ENCODE assay signal across 1 cellular context in genomic region chr19:29587518-29587986, GRCh38.
TF ChIP-seq lines count a peak whose summit lies in the region.

No MANE protein-coding gene starts in this region.

TF ChIP-seq in GM12878, 131 proteins besides CTCF, POLR2A, EP300 and RAD21 (continued from another document):
- no peak for TF ChIP-seq CEBPZ (IDR thresholded peaks at IDR 0.05; ENCODE audit: low read depth, low read length)
- TF ChIP-seq CHD1 (IDR thresholded peaks at IDR 0.05; ENCODE audit: low read depth, low read length) = no peak
- TF ChIP-seq REST (IDR thresholded peaks at IDR 0.05; ENCODE audit: low read depth, low read length) = no peak
- no peak for TF ChIP-seq EED (IDR thresholded peaks at IDR 0.05; ENCODE audit: low read depth)
- TF ChIP-seq ASH2L (IDR thresholded peaks at IDR 0.05; ENCODE audit: borderline replicate concordance, low read depth) = no peak
- TF ChIP-seq TCF12 (IDR thresholded peaks at IDR 0.05; ENCODE audit: low read depth, low read length) = 0 out of 2 replicates have a peak, but pooled peaks have one; percentile 9
- TF ChIP-seq NBN (IDR thresholded peaks at IDR 0.05) = no peak
- no peak for TF ChIP-seq NFXL1 (IDR thresholded peaks at IDR 0.05; ENCODE audit: borderline replicate concordance)
- TF ChIP-seq DPF2 (IDR thresholded peaks at IDR 0.05) = no peak
- TF ChIP-seq IKZF2 (IDR thresholded peaks at IDR 0.05) = no peak
- TF ChIP-seq MXI1 (IDR thresholded peaks at IDR 0.05; ENCODE audit: low read depth, low read length) = no peak
- TF ChIP-seq HDGF (IDR thresholded peaks at IDR 0.05) = no peak
- peak; percentile 31; the same call in 1 of the 2 replicates for TF ChIP-seq PAX5 (IDR thresholded peaks at IDR 0.05; ENCODE audit: borderline replicate concordance, low read depth, low read length)
- no peak for TF ChIP-seq CBX5 (IDR thresholded peaks at IDR 0.05; ENCODE audit: low read depth)
- TF ChIP-seq ESRRA (IDR thresholded peaks at IDR 0.05; ENCODE audit: low read length) = no peak
- no peak for TF ChIP-seq SMAD1 (IDR thresholded peaks at IDR 0.05; ENCODE audit: low read depth, partially characterized antibody)
- TF ChIP-seq SUPT20H (IDR thresholded peaks at IDR 0.05; ENCODE audit: borderline replicate concordance, control insufficient read depth, low read depth, low read length) = no peak
- TF ChIP-seq PML (IDR thresholded peaks at IDR 0.05; ENCODE audit: low read length) = no peak
- TF ChIP-seq USF2 (IDR thresholded peaks at IDR 0.05; ENCODE audit: borderline replicate concordance, low read depth, low read length) = no peak
- TF ChIP-seq ZNF207 (IDR thresholded peaks at IDR 0.05; ENCODE audit: borderline replicate concordance) = no peak
- no peak for TF ChIP-seq USF1 (IDR thresholded peaks at IDR 0.05; ENCODE audit: borderline replicate concordance, extremely low read length, insufficient read depth, low read depth, low read length)
- no peak for TF ChIP-seq BHLHE40 (IDR thresholded peaks at IDR 0.05; ENCODE audit: borderline replicate concordance in 1 of 2, low read depth in 2 of 2, low read length in 1 of 2)
- TF ChIP-seq CHD2 (IDR thresholded peaks at IDR 0.05; ENCODE audit: borderline replicate concordance, low read depth, low read length) = no peak
- TF ChIP-seq E2F8 (IDR thresholded peaks at IDR 0.05; ENCODE audit: low read depth, partially characterized antibody) = no peak
- no peak for TF ChIP-seq ZBED1 (IDR thresholded peaks at IDR 0.05; ENCODE audit: borderline replicate concordance)
- no peak for TF ChIP-seq MTA2 (IDR thresholded peaks at IDR 0.05; ENCODE audit: low read depth)
- TF ChIP-seq HDAC2 (IDR thresholded peaks at IDR 0.05) = no peak
- TF ChIP-seq RFX5 (IDR thresholded peaks at IDR 0.05; ENCODE audit: low read depth, low read length) = no peak
- TF ChIP-seq FOXM1 (IDR thresholded peaks at IDR 0.05; ENCODE audit: low read depth, low read length) = no peak
- 0 out of 2 replicates have a peak, but pooled peaks have one; percentile 17 for TF ChIP-seq SPI1 (IDR thresholded peaks at IDR 0.05; ENCODE audit: borderline replicate concordance, insufficient read depth, low read depth, low read length)
- TF ChIP-seq ZBTB40 (IDR thresholded peaks at IDR 0.05; ENCODE audit: borderline replicate concordance) = no peak
